Comparison of ENCODE assay signal across 11 cellular contexts in the genomic region with DNA sequence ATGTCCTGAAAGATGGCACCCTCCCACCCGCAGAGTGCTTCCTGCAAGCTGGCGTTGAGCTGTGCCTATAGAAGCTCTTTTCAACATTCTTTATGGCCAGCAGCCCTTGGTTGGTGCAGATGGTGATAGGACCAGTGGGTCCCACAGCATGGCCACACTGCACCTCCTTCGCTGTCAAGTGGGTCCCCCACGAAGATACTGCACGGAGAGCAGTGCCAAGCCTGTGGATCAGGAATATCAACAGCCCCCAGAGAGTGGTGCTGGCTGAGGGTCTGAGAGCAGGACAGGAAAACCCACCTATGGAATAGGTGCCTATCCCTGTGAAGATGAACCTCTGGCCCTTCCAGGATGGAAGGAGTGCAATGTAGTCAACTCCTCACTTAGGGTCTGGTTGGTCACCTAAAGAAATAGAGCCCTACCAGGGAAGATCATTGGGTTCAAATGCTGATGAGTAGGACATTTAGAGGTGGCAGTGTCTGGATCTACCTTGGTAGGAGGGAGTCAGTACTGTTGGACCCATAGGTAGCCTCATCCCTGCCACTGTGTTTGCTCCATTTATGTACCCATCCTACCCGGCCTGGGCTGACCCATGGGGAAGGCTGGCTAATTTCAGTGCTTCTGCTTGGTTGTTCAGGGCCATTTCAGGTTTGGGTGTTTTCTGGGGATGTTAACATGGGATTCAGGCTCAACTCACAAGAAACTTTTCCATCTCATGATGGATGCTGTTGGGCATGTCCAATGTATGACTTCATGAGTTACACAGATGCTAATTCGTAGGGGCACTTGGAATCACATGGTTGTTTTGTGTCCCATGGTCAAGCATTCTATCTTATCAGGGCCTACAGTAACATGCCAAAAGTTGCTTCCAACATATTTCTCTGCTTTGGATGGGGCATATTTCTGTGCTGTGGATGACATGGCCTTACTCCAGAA. TPM values are rescaled to one million over a fixed set of nuclear protein-coding genes. Genes with fewer than 3 reads are reported as not detected.
DNase-seq lines count a peak whose midpoint lies in the region; ATAC-seq and TF ChIP-seq lines count a peak whose summit lies in the region.
"Had no signal": no experiment of that assay in that cellular context is flagged by ENCODE, and none has a peak within 500 bp of the region (broad histone marks: within the 10 kb centered on the region; RNA-seq: fewer than 3 reads in every experiment).

No MANE protein-coding gene starts in this region.

- H3K36me3 ChIP-seq in SJSA1 (peaks cover 56% of the 10 kb centered on the region), spleen (peaks cover 0 to 53% (median 3%) of the 10 kb centered on the region in 6 donors)
- H3K36me3 ChIP-seq: brain microvascular endothelial cell had no signal

- peaks cover 19 to 29% (median 27%) of the 10 kb centered on the region in 3 donors for H3K36me3 Mint-ChIP-seq in immature natural killer cell

- ATAC-seq in HG02623 (IDR thresholded peaks at IDR 0.05; ENCODE audit: unreplicated experiment) = no peak

- H3K27ac ChIP-seq in SJSA1 (no peak overlapping the region), spleen (peak overlapping the region in 5 of 8 donors; percentile 88 to 94 (median 91))
- H3K27ac ChIP-seq: brain microvascular endothelial cell, GM23248 had no signal

- H3K9me3 ChIP-seq in SJSA1 (replicated peaks) (no peaks in the 10 kb centered on the region; the same call in 1 of the 2 replicates), spleen (no peaks in the 10 kb centered on the region)

- H3K4me1 ChIP-seq in SJSA1 (replicated peaks) (peaks cover 30% of the 10 kb centered on the region), spleen (peaks cover 43 to 77% (median 68%) of the 10 kb centered on the region in 6 donors)

- H3K27ac Mint-ChIP-seq in immature natural killer cell = peak overlapping the region; percentile 99 to 100 (median 99)

- no peak for TF ChIP-seq CTCF in GM12875 (IDR thresholded peaks at IDR 0.05; ENCODE audit: borderline replicate concordance, insufficient read depth, low read depth, low read length)
- no peak for TF ChIP-seq CTCF in spleen (IDR thresholded peaks at IDR 0.05 in 8 of 11, conservative IDR thresholded peaks at IDR 0.05 in 3 of 11)

- peaks cover 12 to 35% (median 13%) of the 10 kb centered on the region in 3 donors for H3K27me3 Mint-ChIP-seq in immature natural killer cell (ENCODE audit: low read depth in 3 of 3)

- peak overlapping the region; percentile 98 to 100 (median 99) for H3K4me3 Mint-ChIP-seq in immature natural killer cell

- no peaks in the 10 kb centered on the region for H3K9me3 Mint-ChIP-seq in immature natural killer cell

- H3K27me3 ChIP-seq in SJSA1 (replicated peaks) = 0 out of 2 replicates have a peak, but pooled peaks cover 1% of the 10 kb centered on the region
- H3K27me3 ChIP-seq in spleen (replicated peaks in 1 of 7) = no peaks in the 10 kb centered on the region
- H3K27me3 ChIP-seq: brain microvascular endothelial cell had no signal

- H3K4me1 Mint-ChIP-seq in immature natural killer cell = peaks cover 75 to 76% of the 10 kb centered on the region in 2 donors

- intact Hi-C loops in spleen (cut with DNase I; ENCODE audit: low total_unique reads) = no loop called here

- WGBS in spleen, 5 donors = 57 to 82% (median 64%) methylated on average over 7 of the region's 7 CpGs

- H3K4me3 ChIP-seq in GM12875 (ENCODE audit: low read depth, low read length) = peak overlapping the region; percentile 65
- H3K4me3 ChIP-seq in SJSA1 = peak overlapping the region; percentile 50
- peak overlapping the region; percentile 70 to 96 (median 82) for H3K4me3 ChIP-seq in spleen
- H3K4me3 ChIP-seq: GM23248 had no signal

- TF ChIP-seq POLR2A in spleen (IDR thresholded peaks at IDR 0.05) = no peak

- DNase-seq in SJSA1 (ENCODE audit: low read depth in 1 of 2, low spot score in 2 of 2) (no peak), immature natural killer cell (peak; percentile 10 to 19 (median 17)), spleen (no peak), 8988T (no peak), Kasumi-1 (lab: John Stamatoyannopoulos, UW) (no peak)
- DNase-seq: activated CD4-positive, alpha-beta T cell treated with anti-CD3 and anti-CD28 coated beads for 1 hour; brain microvascular endothelial cell; DND-41; GM23248 had no signal

RNA-seq across cellular contexts. Expression of a gene that starts 33.4 kb away (rescaled TPM):
- total RNA-seq in SJSA1 (2014; rRNA removed; shearing (Covaris generic)) = 32.7 and 60.0 TPM in 2 replicates
- polyA plus RNA-seq in immature natural killer cell (10 to 100 TPM in 2 of 3 donors, 1 to 10 TPM in 1; 7.4 to 15.2 (median 10.3) TPM), spleen (1 to 10 TPM; 6.9 to 8.3 (median 6.9) TPM)
- 10 to 100 TPM; 13.8 to 21.4 (median 15.0) TPM for total RNA-seq in spleen

Comparison
In these comparisons a context has a peak if more than half of its experiments do, and no peak if none do; other contexts are left out.
1. DNase-seq: peak in immature natural killer cell (3 of 3); none in SJSA1 (0 of 2), spleen (single experiment), 8988T (single experiment) and Kasumi-1 (0 of 2).
2. Peak in every context shown above with its lines, with median percentiles within 50 percentile points of each other: H3K4me3 ChIP-seq.